ENCODE assay signal across 10 cellular contexts in the genomic region with DNA sequence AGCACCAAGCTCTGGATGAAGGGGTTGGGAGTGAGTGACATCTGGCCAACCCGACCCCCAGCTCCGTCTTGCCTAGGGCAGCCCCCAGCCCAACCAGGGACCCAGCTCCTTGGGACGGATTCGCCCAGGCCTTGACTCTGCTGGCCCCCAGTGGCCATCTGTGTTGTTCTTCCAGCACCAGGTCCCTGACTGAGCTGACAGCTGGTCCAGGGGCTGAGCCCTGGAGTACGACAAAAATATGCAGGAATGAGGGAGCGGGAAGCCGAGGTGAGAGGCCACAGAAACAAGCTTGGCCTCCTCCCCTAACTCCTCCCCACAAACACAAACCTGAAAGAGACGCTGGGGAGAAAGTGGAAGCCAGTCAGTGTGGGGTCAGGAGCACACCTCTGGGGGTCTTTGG. TPM values are rescaled to one million over a fixed set of nuclear protein-coding genes. Genes with fewer than 3 reads are reported as not detected.
DNase-seq lines count a peak whose midpoint lies in the region; ATAC-seq, FAIRE-seq and TF ChIP-seq lines count a peak whose summit lies in the region.
"Had no signal": no experiment of that assay in that cellular context is flagged by ENCODE, and none has a peak within 500 bp of the region (broad histone marks: within the 10 kb centered on the region; RNA-seq: fewer than 3 reads in every experiment).

No MANE protein-coding gene starts in this region.

- H3F3A ChIP-seq in SU-DHL-6 (ENCODE audit: insufficient read depth): no peaks in the 10 kb centered on the region

- H3K9ac ChIP-seq in SU-DHL-6 (ENCODE audit: low read length) (no peak overlapping the region), endothelial cell of umbilical vein (replicated peaks; ENCODE audit: extremely low read depth, insufficient read depth, low read length) (no peak overlapping the region), neuronal stem cell (ENCODE audit: low read depth, low read length, poor library complexity) (no peak overlapping the region)

- no TSS peak for BruUV-seq in endothelial cell of umbilical vein (replicated peaks; lab: Mats Ljungman, UMichigan)

- FAIRE-seq in endothelial cell of umbilical vein (lab: Jason Lieb, UNC) (no peak), RCC 7860 (lab: Jason Lieb, UNC) (no peak)
- FAIRE-seq: endometrium had no signal

- H3K79me2 ChIP-seq in SU-DHL-6 (ENCODE audit: insufficient read depth, low read length) (no peaks in the 10 kb centered on the region), endothelial cell of umbilical vein (ENCODE audit: control insufficient read depth, insufficient read depth, low read length) (no peaks in the 10 kb centered on the region)

- H4K20me1 ChIP-seq in SU-DHL-6 (ENCODE audit: low read depth, low read length): no peaks in the 10 kb centered on the region
- no peaks in the 10 kb centered on the region for H4K20me1 ChIP-seq in endothelial cell of umbilical vein (replicated peaks; ENCODE audit: control insufficient read depth, extremely low read depth, insufficient read depth, low read length)

- H3K4me3 ChIP-seq in BE2C (ENCODE audit: low read depth, low read length) (no peak overlapping the region), H7 (ENCODE audit: insufficient read depth, low read depth, low read length) (no peak overlapping the region), SU-DHL-6 (ENCODE audit: insufficient read depth, low read length, poor library complexity, severe bottlenecking) (no peak overlapping the region), endothelial cell of umbilical vein (replicated peaks in 1 of 3; ENCODE audit: insufficient read depth in 1 of 3, low read depth in 1 of 3, low read length in 3 of 3) (no peak overlapping the region), neuronal stem cell (ENCODE audit: low read length in 2 of 2) (no peak overlapping the region)
- H3K4me3 ChIP-seq: suprapubic skin had no signal

- no peak overlapping the region for H2BK120ac ChIP-seq in neuronal stem cell (ENCODE audit: low read depth, low read length)

- H3K79me1 ChIP-seq in neuronal stem cell (ENCODE audit: low read depth, low read length): peaks cover 2% of the 10 kb centered on the region

- H3K27me3 ChIP-seq in BE2C (no peaks in the 10 kb centered on the region), H7 (ENCODE audit: control insufficient read depth, insufficient read depth, low read length) (no peaks in the 10 kb centered on the region), SU-DHL-6 (ENCODE audit: low read length) (no peaks in the 10 kb centered on the region), endothelial cell of umbilical vein (ENCODE audit: control insufficient read depth in 2 of 2, insufficient read depth in 2 of 2, low read length in 2 of 2) (no peaks in the 10 kb centered on the region), neuronal stem cell (ENCODE audit: control insufficient read depth in 3 of 3, insufficient read depth in 3 of 3, low read depth in 1 of 3, low read length in 3 of 3) (no peaks in the 10 kb centered on the region)

- TF ChIP-seq POLR2A in endothelial cell of umbilical vein (IDR thresholded peaks at IDR 0.05; ENCODE audit: low read depth, low read length): no peak

- no CpG with 5 or more reads among the region's 8 CpGs for WGBS in neuronal stem cell (ENCODE audit: extremely low coverage in 2 of 2, insufficient read length in 2 of 2, insufficient replicate concordance in 1 of 2), 2 donors

- no peak overlapping the region for H3K14ac ChIP-seq in neuronal stem cell (ENCODE audit: low read length)

- H2AK5ac ChIP-seq in neuronal stem cell (ENCODE audit: low read depth, low read length): no peak overlapping the region

- H3K4ac ChIP-seq in neuronal stem cell (ENCODE audit: low read length): no peak overlapping the region

- no peak overlapping the region for H4K91ac ChIP-seq in neuronal stem cell (ENCODE audit: low read depth, low read length, poor library complexity)

- no peak overlapping the region for H4K8ac ChIP-seq in neuronal stem cell (ENCODE audit: low read depth, low read length)

- CTCF ChIA-PET in endothelial cell of umbilical vein (lab: Charles Lee): interaction anchor here (0.6 to 5.6 kb wide), 46 partner anchors 8 to 1098 kb away, joined by 3 to 161 read pairs (median 4); no protein-coding TSS in a partner anchor

- DNase-seq in BE2C (peak; percentile 79), H7 (peak; percentile 95), endothelial cell of umbilical vein (ENCODE audit: low read depth, low spot score) (peak; percentile 18), neuronal stem cell (ENCODE audit: low spot score) (peak; percentile 85), kidney glomerular epithelial cell (lab: John Stamatoyannopoulos, UW) (no peak), RCC 7860 (ENCODE audit: low spot score) (no peak)

- intact Hi-C loops in endothelial cell of umbilical vein (cut with micrococcal nuclease): no loop called here

- ATAC-seq in HG03039 (IDR thresholded peaks at IDR 0.05; ENCODE audit: unreplicated experiment): no peak

- no peak overlapping the region for H3K23ac ChIP-seq in neuronal stem cell (ENCODE audit: low read depth, low read length, poor library complexity)

- H2AFZ ChIP-seq in SU-DHL-6 (ENCODE audit: low read depth, low read length, severe bottlenecking) (no peak overlapping the region), endothelial cell of umbilical vein (ENCODE audit: low read depth, low read length) (no peak overlapping the region), neuronal stem cell (ENCODE audit: low read length) (peak overlapping the region; percentile 56)

- H3K9me3 ChIP-seq in BE2C: no peaks in the 10 kb centered on the region
- H3K9me3 ChIP-seq in SU-DHL-6 (ENCODE audit: insufficient read depth, low read length): no peaks in the 10 kb centered on the region
- no peaks in the 10 kb centered on the region for H3K9me3 ChIP-seq in endothelial cell of umbilical vein (replicated peaks; ENCODE audit: control insufficient read depth, insufficient read depth, low read length)
- H3K9me3 ChIP-seq in neuronal stem cell (replicated peaks in 1 of 2; ENCODE audit: control insufficient read depth in 2 of 2, insufficient read depth in 1 of 2, low read depth in 1 of 2, low read length in 2 of 2): no peaks in the 10 kb centered on the region
- H3K9me3 ChIP-seq: suprapubic skin had no signal

- H3K36me3 ChIP-seq in BE2C (no peaks in the 10 kb centered on the region), H7 (replicated peaks; ENCODE audit: control insufficient read depth, insufficient read depth, low read length) (no peaks in the 10 kb centered on the region), SU-DHL-6 (ENCODE audit: low read length) (no peaks in the 10 kb centered on the region), endothelial cell of umbilical vein (ENCODE audit: control insufficient read depth in 2 of 2, extremely low read depth in 1 of 2, insufficient read depth in 2 of 2, low read length in 2 of 2) (no peaks in the 10 kb centered on the region), neuronal stem cell (replicated peaks in 1 of 2; ENCODE audit: control insufficient read depth in 2 of 2, insufficient read depth in 2 of 2, low read length in 2 of 2) (no peaks in the 10 kb centered on the region)
- H3K36me3 ChIP-seq: suprapubic skin had no signal

- H3K4me2 ChIP-seq in SU-DHL-6 (ENCODE audit: low read depth, low read length, poor library complexity, severe bottlenecking) (no peak overlapping the region), endothelial cell of umbilical vein (ENCODE audit: insufficient read depth, low read length) (no peak overlapping the region), neuronal stem cell (ENCODE audit: insufficient read depth, low read length, poor library complexity, severe bottlenecking) (no peak overlapping the region)

- no peak overlapping the region for H2BK15ac ChIP-seq in neuronal stem cell (ENCODE audit: low read length)

- H3K9me1 ChIP-seq in endothelial cell of umbilical vein (replicated peaks; ENCODE audit: control insufficient read depth, extremely low read depth, insufficient read depth, low read length): no peaks in the 10 kb centered on the region

- H3K4me1 ChIP-seq in BE2C (no peaks in the 10 kb centered on the region), endothelial cell of umbilical vein (ENCODE audit: control insufficient read depth, extremely low read depth, insufficient read depth, low read length) (no peaks in the 10 kb centered on the region), neuronal stem cell (ENCODE audit: control insufficient read depth in 2 of 2, insufficient read depth in 1 of 2, low read depth in 1 of 2, low read length in 2 of 2) (no peaks in the 10 kb centered on the region)
- H3K4me1 ChIP-seq: suprapubic skin had no signal

- no peaks in the 10 kb centered on the region for H3K9me2 ChIP-seq in SU-DHL-6 (replicated peaks; ENCODE audit: insufficient read depth, low read length)

- dilution Hi-C loops in endothelial cell of umbilical vein (cut with MboI; ENCODE audit: extremely low pct_ligation_motif_present, low sequenced_read_pairs): no loop called here

- H2BK12ac ChIP-seq in neuronal stem cell (ENCODE audit: low read length): peak overlapping the region; percentile 44

- H3K18ac ChIP-seq in neuronal stem cell (ENCODE audit: low read length): no peak overlapping the region

- TF ChIP-seq CTCF in BE2C (IDR thresholded peaks at IDR 0.05; ENCODE audit: low read depth, low read length) (peak; percentile 70), SU-DHL-6 (IDR thresholded peaks at IDR 0.05; ENCODE audit: insufficient read depth, low read length, poor library complexity, severe bottlenecking) (peak; percentile 80), endothelial cell of umbilical vein (IDR thresholded peaks at IDR 0.05; ENCODE audit: extremely low read depth in 1 of 2, insufficient read depth in 1 of 2, low read depth in 1 of 2, low read length in 2 of 2) (peak; percentile 39 to 75)

- no peak overlapping the region for H2BK5ac ChIP-seq in neuronal stem cell (ENCODE audit: low read length)

- H3K27ac ChIP-seq in SU-DHL-6 (ENCODE audit: low read depth, low read length) (no peak overlapping the region), endothelial cell of umbilical vein (ENCODE audit: insufficient read depth, low read depth, low read length) (no peak overlapping the region), neuronal stem cell (replicated peaks; ENCODE audit: low read length) (no peak overlapping the region)
- H3K27ac ChIP-seq: suprapubic skin had no signal

- POLR2A ChIA-PET in endothelial cell of umbilical vein (lab: Charles Lee): no interaction called here

RNA-seq across cellular contexts. Expression of a gene that starts 55.0 kb away (rescaled TPM):
- not detected for polyA plus RNA-seq in BE2C (2012; ENCODE audit: insufficient read depth, insufficient read length, low read depth)
- total RNA-seq in H7 (2014; rRNA removed; shearing (Covaris generic)): 0.30 and 1.6 TPM in 2 replicates
- total RNA-seq in endothelial cell of umbilical vein: not detected in 2 replicates
- not detected in 2 replicates for polyA plus RNA-seq in endothelial cell of umbilical vein
- polyA plus RNA-seq in endothelial cell of umbilical vein (2011; cell fraction: cytosol; rRNA removed): not detected in 2 replicates
- polyA plus RNA-seq in endothelial cell of umbilical vein (2011; cell fraction: nucleus; rRNA removed): not detected in 2 replicates
- polyA plus RNA-seq in endothelial cell of umbilical vein (2012): not detected in 2 replicates
- not detected in 2 replicates for polyA minus RNA-seq in endothelial cell of umbilical vein
- polyA minus RNA-seq in endothelial cell of umbilical vein (2011; cell fraction: cytosol; rRNA and poly(A)+ RNA removed): not detected
- not detected in 2 replicates for polyA minus RNA-seq in endothelial cell of umbilical vein (2011; cell fraction: nucleus; rRNA and poly(A)+ RNA removed)
- polyA plus RNA-seq in neuronal stem cell (2013, experiment 1 of 2): 0.03 TPM
- polyA plus RNA-seq in neuronal stem cell (2013, experiment 2 of 2): 0.06 TPM

Comparison
In these comparisons a context has a peak if more than half of its experiments do, and no peak if none do; other contexts are left out.
1. DNase-seq: peak in BE2C (single experiment), H7 (single experiment), endothelial cell of umbilical vein (single experiment) and neuronal stem cell (single experiment); none in kidney glomerular epithelial cell (single experiment) and RCC 7860 (single experiment).
2. Peak in every context shown above with its lines, with median percentiles within 50 percentile points of each other: CTCF ChIP-seq.